1 cellular context compared by ENCODE assay signal in the genomic region with DNA sequence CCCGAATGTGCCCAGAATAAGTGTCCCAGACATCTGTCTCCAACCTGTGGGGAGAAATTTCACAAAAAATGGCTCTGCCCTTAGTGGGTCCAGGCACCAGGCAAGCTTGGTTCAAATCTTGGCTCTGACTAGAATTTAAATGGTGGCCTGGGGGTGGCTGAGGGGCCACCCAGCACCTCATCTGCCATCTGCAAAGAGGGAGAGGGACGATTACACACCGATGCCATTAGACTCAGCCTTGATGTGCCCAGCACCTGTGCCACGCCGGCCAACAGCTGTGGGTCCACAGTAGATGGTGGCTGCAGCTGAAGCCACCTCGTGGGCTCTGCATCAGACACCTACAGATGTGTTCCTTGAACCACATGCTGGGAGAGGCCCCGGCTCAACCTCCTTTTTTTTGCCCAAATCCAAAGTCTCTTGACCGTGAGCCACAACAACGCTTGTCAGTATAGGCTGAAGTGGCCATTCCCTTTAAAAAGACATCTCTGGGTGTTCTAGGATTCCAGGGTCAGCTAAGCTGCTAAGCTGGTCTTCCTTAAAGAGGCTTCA.
TF ChIP-seq lines count a peak whose summit lies in the region.

No MANE protein-coding gene starts in this region.

TF ChIP-seq in WTC11, 78 proteins besides CTCF, POLR2A, EP300 and RAD21 (continued from another document):
- TF ChIP-seq, protein P1, sequence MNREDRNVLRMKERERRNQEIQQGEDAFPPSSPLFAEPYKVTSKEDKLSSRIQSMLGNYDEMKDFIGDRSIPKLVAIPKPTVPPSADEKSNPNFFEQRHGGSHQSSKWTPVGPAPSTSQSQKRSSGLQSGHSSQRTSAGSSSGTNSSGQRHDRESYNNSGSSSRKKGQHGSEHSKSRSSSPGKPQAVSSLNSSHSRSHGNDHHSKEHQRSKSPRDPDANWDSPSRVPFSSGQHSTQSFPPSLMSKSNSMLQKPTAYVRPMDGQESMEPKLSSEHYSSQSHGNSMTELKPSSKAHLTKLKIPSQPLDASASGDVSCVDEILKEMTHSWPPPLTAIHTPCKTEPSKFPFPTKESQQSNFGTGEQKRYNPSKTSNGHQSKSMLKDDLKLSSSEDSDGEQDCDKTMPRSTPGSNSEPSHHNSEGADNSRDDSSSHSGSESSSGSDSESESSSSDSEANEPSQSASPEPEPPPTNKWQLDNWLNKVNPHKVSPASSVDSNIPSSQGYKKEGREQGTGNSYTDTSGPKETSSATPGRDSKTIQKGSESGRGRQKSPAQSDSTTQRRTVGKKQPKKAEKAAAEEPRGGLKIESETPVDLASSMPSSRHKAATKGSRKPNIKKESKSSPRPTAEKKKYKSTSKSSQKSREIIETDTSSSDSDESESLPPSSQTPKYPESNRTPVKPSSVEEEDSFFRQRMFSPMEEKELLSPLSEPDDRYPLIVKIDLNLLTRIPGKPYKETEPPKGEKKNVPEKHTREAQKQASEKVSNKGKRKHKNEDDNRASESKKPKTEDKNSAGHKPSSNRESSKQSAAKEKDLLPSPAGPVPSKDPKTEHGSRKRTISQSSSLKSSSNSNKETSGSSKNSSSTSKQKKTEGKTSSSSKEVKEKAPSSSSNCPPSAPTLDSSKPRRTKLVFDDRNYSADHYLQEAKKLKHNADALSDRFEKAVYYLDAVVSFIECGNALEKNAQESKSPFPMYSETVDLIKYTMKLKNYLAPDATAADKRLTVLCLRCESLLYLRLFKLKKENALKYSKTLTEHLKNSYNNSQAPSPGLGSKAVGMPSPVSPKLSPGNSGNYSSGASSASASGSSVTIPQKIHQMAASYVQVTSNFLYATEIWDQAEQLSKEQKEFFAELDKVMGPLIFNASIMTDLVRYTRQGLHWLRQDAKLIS (CRISPR knock-in tag; IDR thresholded peaks at IDR 0.05; ENCODE audit: borderline replicate concordance), result no peak
- TF ChIP-seq KAT7 (CRISPR knock-in tag; IDR thresholded peaks at IDR 0.05; ENCODE audit: borderline replicate concordance), result no peak
- no peak for TF ChIP-seq MYBL2 (CRISPR knock-in tag; IDR thresholded peaks at IDR 0.05)
- TF ChIP-seq, protein P2, sequence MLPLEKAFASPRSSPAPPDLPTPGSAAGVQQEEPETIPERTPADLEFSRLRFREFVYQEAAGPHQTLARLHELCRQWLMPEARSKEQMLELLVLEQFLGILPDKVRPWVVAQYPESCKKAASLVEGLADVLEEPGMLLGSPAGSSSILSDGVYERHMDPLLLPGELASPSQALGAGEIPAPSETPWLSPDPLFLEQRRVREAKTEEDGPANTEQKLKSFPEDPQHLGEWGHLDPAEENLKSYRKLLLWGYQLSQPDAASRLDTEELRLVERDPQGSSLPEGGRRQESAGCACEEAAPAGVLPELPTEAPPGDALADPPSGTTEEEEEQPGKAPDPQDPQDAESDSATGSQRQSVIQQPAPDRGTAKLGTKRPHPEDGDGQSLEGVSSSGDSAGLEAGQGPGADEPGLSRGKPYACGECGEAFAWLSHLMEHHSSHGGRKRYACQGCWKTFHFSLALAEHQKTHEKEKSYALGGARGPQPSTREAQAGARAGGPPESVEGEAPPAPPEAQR (CRISPR knock-in tag; IDR thresholded peaks at IDR 0.05), result no peak
- no peak for TF ChIP-seq NR2C2 (CRISPR knock-in tag; IDR thresholded peaks at IDR 0.05)
- TF ChIP-seq, protein P3, sequence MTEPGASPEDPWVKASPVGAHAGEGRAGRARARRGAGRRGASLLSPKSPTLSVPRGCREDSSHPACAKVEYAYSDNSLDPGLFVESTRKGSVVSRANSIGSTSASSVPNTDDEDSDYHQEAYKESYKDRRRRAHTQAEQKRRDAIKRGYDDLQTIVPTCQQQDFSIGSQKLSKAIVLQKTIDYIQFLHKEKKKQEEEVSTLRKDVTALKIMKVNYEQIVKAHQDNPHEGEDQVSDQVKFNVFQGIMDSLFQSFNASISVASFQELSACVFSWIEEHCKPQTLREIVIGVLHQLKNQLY (CRISPR knock-in tag; IDR thresholded peaks at IDR 0.05), result no peak
- TF ChIP-seq ZNF416 (CRISPR knock-in tag; IDR thresholded peaks at IDR 0.05), result no peak
- TF ChIP-seq NFATC4 (CRISPR knock-in tag; IDR thresholded peaks at IDR 0.05), result no peak
